Comparison of ENCODE assay signal across 2 cellular contexts in genomic region chr14:61139006-61139599, GRCh38.
TF ChIP-seq lines count a peak whose summit lies in the region.

No MANE protein-coding gene starts in this region.

TF ChIP-seq in HEK293, 187 proteins besides CTCF, POLR2A, EP300 and RAD21 (continued from another document):
- TF ChIP-seq PRDM1 (tag by site-specific recombination; IDR thresholded peaks at IDR 0.05) (peak; percentile 71; the same call in 1 of the 2 replicates), ZNF366 (tag by site-specific recombination; conservative IDR thresholded peaks at IDR 0.05) (peak; percentile 73)

TF ChIP-seq in K562, 482 proteins besides CTCF, POLR2A, EP300 and RAD21 (continued from another document):
- TF ChIP-seq ZNF512 (tag; IDR thresholded peaks at IDR 0.05), result peak; percentile 57
- no peak for TF ChIP-seq ARID3B (CRISPR knock-in tag; IDR thresholded peaks at IDR 0.05; ENCODE audit: borderline replicate concordance)
- no peak for TF ChIP-seq BCL6 (CRISPR knock-in tag; IDR thresholded peaks at IDR 0.05)
